16 cellular contexts compared by ENCODE assay signal in genomic region chr20:58312836-58313235, GRCh38. TPM values are rescaled to one million over a fixed set of nuclear protein-coding genes. Genes with fewer than 3 reads are reported as not detected.
DNase-seq lines count a peak whose midpoint lies in the region; ATAC-seq, FAIRE-seq and TF ChIP-seq lines count a peak whose summit lies in the region.
"Had no signal": no experiment of that assay in that cellular context is flagged by ENCODE, and none has a peak within 500 bp of the region (broad histone marks: within the 10 kb centered on the region; RNA-seq: fewer than 3 reads in every experiment).

No MANE protein-coding gene starts in this region.

- intact Hi-C loops in Caco-2 (cut with micrococcal nuclease; ENCODE audit: unreplicated experiment), result loop anchor here (5.0 kb wide), 2 partner anchors 74 to 134 kb away; partner anchors contain the start of gene VAPB
- intact Hi-C loops in esophagus squamous epithelium (cut with DNase I), result loop anchor here (10.0 kb wide), 1 partner anchor 72 kb away; the partner anchor contains the start of gene VAPB
- intact Hi-C loops in pancreas (cut with DNase I), result no loop called here

- in situ Hi-C loops in G401 (cut with HindIII; ENCODE audit: low sequenced_read_pairs), result no loop called here

- FAIRE-seq in pancreas (lab: Jason Lieb, UNC), result no peak
- FAIRE-seq: endometrium had no signal

- no peaks in the 10 kb centered on the region for H3K27me3 Mint-ChIP-seq in Caco-2 (ENCODE audit: insufficient read depth, unreplicated experiment)
- no peaks in the 10 kb centered on the region for H3K27me3 Mint-ChIP-seq in activated CD4-positive, alpha-beta memory T cell treated with anti-CD3 and anti-CD28 coated beads, Interleukin-2, amount 10 ng/mL, durations not matched to agents 7 days and 5 days

- no peak overlapping the region for H3K4me3 ChIP-seq in Caco-2 (ENCODE audit: low read depth, low read length)
- H3K4me3 ChIP-seq in esophagus squamous epithelium, result no peak overlapping the region
- no peak overlapping the region for H3K4me3 ChIP-seq in pancreas
- H3K4me3 ChIP-seq: body of pancreas, heart left ventricle had no signal

- ATAC-seq in pancreas (no peak), GM18498 (IDR thresholded peaks at IDR 0.05; ENCODE audit: unreplicated experiment) (no peak)
- ATAC-seq: body of pancreas, heart left ventricle, left lobe of liver had no signal

- no peak overlapping the region for H3K27ac Mint-ChIP-seq in Caco-2 (ENCODE audit: unreplicated experiment)
- peak overlapping the region; percentile 76 for H3K27ac Mint-ChIP-seq in activated CD4-positive, alpha-beta memory T cell treated with anti-CD3 and anti-CD28 coated beads, Interleukin-2, amount 10 ng/mL, durations not matched to agents 7 days and 5 days

- H3K4me1 ChIP-seq in Caco-2, result peaks cover 13% of the 10 kb centered on the region; the same call in 1 of the 2 replicates
- peaks cover 6 to 61% (median 28%) of the 10 kb centered on the region in 3 donors for H3K4me1 ChIP-seq in esophagus squamous epithelium
- no peaks in the 10 kb centered on the region for H3K4me1 ChIP-seq in pancreas

- TF ChIP-seq POLR2A in esophagus squamous epithelium (IDR thresholded peaks at IDR 0.05), result no peak

- no peak for TF ChIP-seq CTCF in Caco-2 (IDR thresholded peaks at IDR 0.05; ENCODE audit: insufficient read depth in 1 of 2, low read depth in 1 of 2, low read length in 1 of 2, severe bottlenecking in 1 of 2, unreplicated experiment in 1 of 2)
- no peak for TF ChIP-seq CTCF in esophagus squamous epithelium (IDR thresholded peaks at IDR 0.05)
- no peak for TF ChIP-seq CTCF in pancreas (IDR thresholded peaks at IDR 0.05)

- peaks cover 21% of the 10 kb centered on the region for H3K4me1 Mint-ChIP-seq in Caco-2 (ENCODE audit: low read depth, unreplicated experiment)
- peaks cover 58% of the 10 kb centered on the region for H3K4me1 Mint-ChIP-seq in activated CD4-positive, alpha-beta memory T cell treated with anti-CD3 and anti-CD28 coated beads, Interleukin-2, amount 10 ng/mL, durations not matched to agents 7 days and 5 days

- H3K27me3 ChIP-seq in Caco-2 (replicated peaks; ENCODE audit: control insufficient read depth, insufficient read depth, low read length) (no peaks in the 10 kb centered on the region), esophagus squamous epithelium (no peaks in the 10 kb centered on the region), pancreas (no peaks in the 10 kb centered on the region)
- H3K27me3 ChIP-seq: BE2C, body of pancreas, heart left ventricle had no signal

- POLR2A ChIA-PET in Caco-2 (lab: Charles Lee), result no interaction called here
- POLR2A ChIA-PET in activated CD4-positive, alpha-beta memory T cell treated with anti-CD3 and anti-CD28 coated beads, Interleukin-2, amount 10 ng/mL, durations not matched to agents 7 days and 5 days (lab: Charles Lee), result interaction anchor here (1.4 kb wide), 2 partner anchors 76 to 339 kb away, joined by 4 to 7 read pairs; partner anchors contain the start of gene VAPB

- no peaks in the 10 kb centered on the region for H3K9me3 Mint-ChIP-seq in Caco-2 (ENCODE audit: unreplicated experiment)
- no peaks in the 10 kb centered on the region for H3K9me3 Mint-ChIP-seq in activated CD4-positive, alpha-beta memory T cell treated with anti-CD3 and anti-CD28 coated beads, Interleukin-2, amount 10 ng/mL, durations not matched to agents 7 days and 5 days

- peak overlapping the region; percentile 6 for H3K4me3 Mint-ChIP-seq in Caco-2 (ENCODE audit: unreplicated experiment)
- no peak overlapping the region for H3K4me3 Mint-ChIP-seq in activated CD4-positive, alpha-beta memory T cell treated with anti-CD3 and anti-CD28 coated beads, Interleukin-2, amount 10 ng/mL, durations not matched to agents 7 days and 5 days

- H3K27ac ChIP-seq in esophagus squamous epithelium (peak overlapping the region in 3 of 4 donors; percentile 35 to 56 (median 51)), pancreas (no peak overlapping the region)
- H3K27ac ChIP-seq: body of pancreas, heart left ventricle had no signal

- BruUV-seq in Caco-2 (replicated peaks; lab: Mats Ljungman, UMichigan), result no TSS peak

- H3K9me3 ChIP-seq in Caco-2 (no peaks in the 10 kb centered on the region; the same call in 1 of the 2 replicates), esophagus squamous epithelium (no peaks in the 10 kb centered on the region), pancreas (no peaks in the 10 kb centered on the region)
- H3K9me3 ChIP-seq: BE2C, body of pancreas, heart left ventricle had no signal

- peak; percentile 7 for DNase-seq in CD1c-positive myeloid dendritic cell (ENCODE audit: extremely low spot score)
- no peak for DNase-seq in Caco-2
- DNase-seq in activated CD4-positive, alpha-beta memory T cell treated with anti-CD3 and anti-CD28 coated beads, Interleukin-2, amount 10 ng/mL, durations not matched to agents 7 days and 5 days, result no peak
- no peak for DNase-seq in esophagus squamous epithelium (lab: John Stamatoyannopoulos, UW)
- no peak for DNase-seq in G401 (ENCODE audit: low spot score)
- no peak for DNase-seq in pancreas
- no peak for DNase-seq in NCI-H187 (lab: John Stamatoyannopoulos, UW)
- DNase-seq: BE2C, body of pancreas, EL, heart left ventricle, NCI-H1417 treated with DMSO at 0.1 percent for 48 hours, NCI-H524 had no signal

- peaks cover 60% of the 10 kb centered on the region for H3K36me3 Mint-ChIP-seq in Caco-2 (ENCODE audit: insufficient read depth, unreplicated experiment)
- H3K36me3 Mint-ChIP-seq in activated CD4-positive, alpha-beta memory T cell treated with anti-CD3 and anti-CD28 coated beads, Interleukin-2, amount 10 ng/mL, durations not matched to agents 7 days and 5 days (ENCODE audit: low read depth), result peaks cover 60% of the 10 kb centered on the region

- CTCF ChIA-PET in Caco-2 (lab: Charles Lee), result interaction anchor here (0.7 kb wide), 1 partner anchor 59 kb away, joined by 3 read pairs; no protein-coding TSS in a partner anchor
- CTCF ChIA-PET in activated CD4-positive, alpha-beta memory T cell treated with anti-CD3 and anti-CD28 coated beads, Interleukin-2, amount 10 ng/mL, durations not matched to agents 7 days and 5 days (lab: Charles Lee), result interaction anchor here (0.7 to 1.1 kb wide), 2 partner anchors 29 to 76 kb away, joined by 3 read pairs; partner anchors contain the start of gene VAPB

- 28 to 43% methylated on average over 2 of the region's 2 CpGs for WGBS in esophagus squamous epithelium, 2 donors
- 81 to 93% methylated on average over 2 of the region's 2 CpGs for WGBS in pancreas, 2 donors

- H3K36me3 ChIP-seq in Caco-2 (ENCODE audit: control insufficient read depth, insufficient read depth, low read length), result peaks cover 7% of the 10 kb centered on the region
- H3K36me3 ChIP-seq in esophagus squamous epithelium, result peaks cover 0 to 62% (median 3%) of the 10 kb centered on the region in 3 donors
- peaks cover 0 to 6% (median 0%) of the 10 kb centered on the region in 3 donors for H3K36me3 ChIP-seq in pancreas

RNA-seq across cellular contexts. Expression of gene RAB22A, which starts 3.3 kb away (rescaled TPM):
- total RNA-seq in Caco-2 (2022), result 24.1 and 25.7 TPM in 2 replicates
- 10 to 100 TPM; 14.7 to 14.8 TPM for total RNA-seq in activated CD4-positive, alpha-beta memory T cell treated with anti-CD3 and anti-CD28 coated beads, Interleukin-2, amount 10 ng/mL, durations not matched to agents 7 days and 5 days
- total RNA-seq in esophagus squamous epithelium, result 10 to 100 TPM; 18.4 to 33.2 (median 21.4) TPM
- 7.4 and 9.9 TPM in 2 replicates for total RNA-seq in G401 (2014; rRNA removed; shearing (Covaris generic))
- 10 to 100 TPM in 1 of 6 donors, 1 to 10 TPM in 5; 5.7 to 10.1 (median 7.9) TPM for total RNA-seq in pancreas
- polyA plus RNA-seq in pancreas, result 1 to 10 TPM; 3.1 to 4.8 TPM

Comparison
In these comparisons a context has a peak if more than half of its experiments do, and no peak if none do; other contexts are left out.
1. H3K27ac ChIP-seq: peak in esophagus squamous epithelium (3 of 4); none in pancreas (0 of 4).
2. intact Hi-C loops: an anchor here in Caco-2 (5.0 kb wide) and esophagus squamous epithelium (10.0 kb wide); none called in pancreas.